ENCODE assay signal across 12 cellular contexts in the genomic region with DNA sequence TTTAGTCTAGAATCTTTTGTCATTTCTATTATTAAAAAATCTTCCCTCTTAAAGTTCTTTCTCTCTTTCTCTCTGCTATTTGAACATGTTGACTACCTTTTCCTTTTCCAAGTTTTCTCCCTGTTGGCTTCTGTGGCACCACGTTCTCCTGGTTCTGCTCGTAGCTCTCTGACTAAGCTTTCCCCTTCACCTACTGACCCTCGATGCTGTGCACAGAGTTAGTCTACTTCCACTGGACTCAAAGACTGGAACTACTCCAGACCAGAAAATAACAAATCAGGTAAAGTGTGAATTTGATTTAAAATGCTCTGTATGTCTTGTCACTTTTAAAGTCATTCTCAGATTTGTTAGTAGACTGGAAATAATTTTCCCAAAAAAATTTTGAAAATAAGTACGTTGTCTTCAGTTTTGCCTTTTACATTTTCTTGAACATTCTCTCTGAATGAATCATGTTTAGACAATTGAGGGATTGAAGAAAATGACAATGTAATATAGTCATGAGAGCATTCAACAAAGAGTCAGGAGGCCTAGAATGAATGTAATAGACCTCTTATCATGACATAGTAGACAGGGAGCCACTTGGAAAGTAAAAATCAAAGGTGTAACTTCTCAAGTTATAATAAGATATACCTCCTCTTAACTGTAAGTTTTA. TPM values are rescaled to one million over a fixed set of nuclear protein-coding genes. Genes with fewer than 3 reads are reported as not detected.
A peak's percentile ranks its signal among the peaks of the same experiment; 100 is the strongest.
DNase-seq lines count a peak whose midpoint lies in the region; ATAC-seq and TF ChIP-seq lines count a peak whose summit lies in the region.
"Had no signal": no experiment of that assay in that cellular context is flagged by ENCODE, and none has a peak within 500 bp of the region (broad histone marks: within the 10 kb centered on the region; RNA-seq: fewer than 3 reads in every experiment).

No MANE protein-coding gene starts in this region.

- peaks cover 11% of the 10 kb centered on the region; the same call in 1 of the 2 replicates for H3K4me1 ChIP-seq in Panc1 (ENCODE audit: control insufficient read depth, insufficient read depth, low read length)

- intact Hi-C loops in Panc1 (cut with micrococcal nuclease; ENCODE audit: unreplicated experiment), result no loop called here

- TF ChIP-seq CTCF in Panc1 (IDR thresholded peaks at IDR 0.05) (no peak), choroid plexus epithelial cell (conservative IDR thresholded peaks at IDR 0.05; ENCODE audit: low read depth, low read length) (no peak)

- H3K36me3 ChIP-seq in Panc1 (ENCODE audit: control insufficient read depth, insufficient read depth, low read length), result peaks cover 76% of the 10 kb centered on the region

- H3K27me3 ChIP-seq in Panc1 (ENCODE audit: control insufficient read depth, insufficient read depth, low read length), result no peaks in the 10 kb centered on the region
- H3K27me3 ChIP-seq: upper lobe of left lung had no signal

- H3K27ac ChIP-seq in Panc1 (ENCODE audit: low read length), result peak overlapping the region; percentile 74
- H3K27ac ChIP-seq: prostate gland, SK-N-MC, upper lobe of left lung had no signal

- H3K4me3 ChIP-seq in Panc1 (ENCODE audit: low read depth in 2 of 2, low read length in 2 of 2), result no peak overlapping the region
- no peak overlapping the region for H3K4me3 ChIP-seq in choroid plexus epithelial cell (ENCODE audit: low read depth, low read length)
- H3K4me3 ChIP-seq: prostate gland, SK-N-MC, upper lobe of left lung had no signal

- CTCF ChIA-PET in Panc1 (lab: Charles Lee), result no interaction called here

- DNase-seq in EH (ENCODE audit: low read depth) (peak; percentile 59), Panc1 (ENCODE audit: low read depth, low spot score) (peak; percentile 32), choroid plexus epithelial cell (ENCODE audit: low read depth) (peak; percentile 77), lung microvascular endothelial cell (ENCODE audit: low read depth in 2 of 2) (peak; percentile 50 to 80), NCI-H345 treated with DMSO at 0.1 percent for 48 hours (lab: John Stamatoyannopoulos, UW; ENCODE audit: unreplicated experiment) (no peak), GF-D8 (lab: John Stamatoyannopoulos, UW) (no peak)
- no peak for DNase-seq in activated CD4-positive, alpha-beta T cell treated with anti-CD3 and anti-CD28 coated beads for 4 hours
- DNase-seq: DND-41, upper lobe of left lung had no signal

- in situ Hi-C loops in Panc1 (cut with HindIII; ENCODE audit: low pct_unique_long_range_greater_than_20kb, low sequenced_read_pairs), result no loop called here

- ATAC-seq in Panc1 (peak; percentile 77), GM18861 (IDR thresholded peaks at IDR 0.05; ENCODE audit: unreplicated experiment) (no peak)

- H3K9me3 ChIP-seq in Panc1 (ENCODE audit: control insufficient read depth, insufficient read depth, low read depth, low read length), result no peaks in the 10 kb centered on the region
- H3K9me3 ChIP-seq: prostate gland, upper lobe of left lung had no signal

- no TSS peak for BruUV-seq in Panc1 (replicated peaks; lab: Mats Ljungman, UMichigan)

- POLR2A ChIA-PET in Panc1 (lab: Charles Lee), result no interaction called here

RNA-seq across cellular contexts. Expression of a gene that starts 25.3 kb away (rescaled TPM):
- total RNA-seq in Panc1 (2021; ENCODE audit: unreplicated experiment), result 261 TPM
- 171 TPM for polyA plus RNA-seq in Panc1 (2012; ENCODE audit: insufficient read length)
- total RNA-seq in lung microvascular endothelial cell, result 135 and 184 TPM in 2 replicates

Comparison
In these comparisons a context has a peak if more than half of its experiments do, and no peak if none do; other contexts are left out.
1. DNase-seq: peak in EH (single experiment), Panc1 (single experiment), choroid plexus epithelial cell (single experiment) and lung microvascular endothelial cell (2 of 2); none in activated CD4-positive, alpha-beta T cell treated with anti-CD3 and anti-CD28 coated beads for 4 hours (0 of 2), NCI-H345 treated with DMSO at 0.1 percent for 48 hours (single experiment) and GF-D8 (single experiment).